Comparison of ENCODE assay signal across 20 cellular contexts in genomic region chrX:119062750-119063374, GRCh38. TPM values are rescaled to one million over a fixed set of nuclear protein-coding genes. Genes with fewer than 3 reads are reported as not detected.
A peak's percentile ranks its signal among the peaks of the same experiment; 100 is the strongest.
DNase-seq lines count a peak whose midpoint lies in the region; ATAC-seq and TF ChIP-seq lines count a peak whose summit lies in the region.
"Had no signal": no experiment of that assay in that cellular context is flagged by ENCODE, and none has a peak within 500 bp of the region (broad histone marks: within the 10 kb centered on the region; RNA-seq: fewer than 3 reads in every experiment).

No MANE protein-coding gene starts in this region.

- no peaks in the 10 kb centered on the region for H3K9me3 Mint-ChIP-seq in neural progenitor cell
- H3K9me3 Mint-ChIP-seq: activated naive CD4-positive, alpha-beta T cell treated with anti-CD3 and anti-CD28 coated beads, Interleukin-2, amount 50 U/mL, for 72 hours; central memory CD8-positive, alpha-beta T cell; T-helper 2 cell treated with Interferon-gamma antibody and Interleukin-4, amounts not matched to agents 5 μg/mL and 100 μg/mL, for 36 hours had no signal

- POLR2A ChIA-PET in IMR-90 (lab: Charles Lee; ENCODE audit: unreplicated experiment) (no interaction called here), GM10248 (lab: Yijun Ruan, JAX) (no interaction called here)

- no TSS peak for BruUV-seq in IMR-90 (replicated peaks; lab: Mats Ljungman, UMichigan)

- peaks cover 4% of the 10 kb centered on the region for H3K4me1 Mint-ChIP-seq in neural progenitor cell
- H3K4me1 Mint-ChIP-seq: activated CD4-positive, alpha-beta T cell treated with anti-CD3 and anti-CD28 coated beads for 36 hours; central memory CD8-positive, alpha-beta T cell had no signal

- H3K9ac ChIP-seq in IMR-90 (ENCODE audit: low read depth, low read length), result no peak overlapping the region
- no peak overlapping the region for H3K9ac ChIP-seq in neural progenitor cell

- intact Hi-C loops in IMR-90 (cut with micrococcal nuclease), result no loop called here

- no peak overlapping the region for H4K91ac ChIP-seq in IMR-90 (ENCODE audit: insufficient read depth, low read depth, low read length)

- in situ Hi-C loops in IMR-90 (cut with MboI; ENCODE audit: low sequenced_read_pairs), result no loop called here

- H2AK5ac ChIP-seq in IMR-90 (ENCODE audit: low read depth, low read length), result no peak overlapping the region

- TF ChIP-seq POLR2A in IMR-90 (IDR thresholded peaks at IDR 0.05; ENCODE audit: low read depth, low read length), result no peak

- no peak overlapping the region for H2BK20ac ChIP-seq in IMR-90 (ENCODE audit: low read depth, low read length)

- no peaks in the 10 kb centered on the region for H3K4me1 ChIP-seq in IMR-90 (ENCODE audit: control insufficient read depth, insufficient read depth, low read length)
- H3K4me1 ChIP-seq in neural progenitor cell, result no peaks in the 10 kb centered on the region
- H3K4me1 ChIP-seq: BE2C had no signal

- no peaks in the 10 kb centered on the region for H3K9me3 ChIP-seq in IMR-90 (ENCODE audit: control insufficient read depth, insufficient read depth, low read length)
- H3K9me3 ChIP-seq in neural progenitor cell (ENCODE audit: low read depth), result no peaks in the 10 kb centered on the region
- H3K9me3 ChIP-seq: BE2C had no signal

- no peak overlapping the region for H4K5ac ChIP-seq in IMR-90 (ENCODE audit: low read depth, low read length)

- peaks cover 8% of the 10 kb centered on the region for H3K27me3 ChIP-seq in IMR-90 (ENCODE audit: control insufficient read depth, insufficient read depth, low read length)
- no peaks in the 10 kb centered on the region for H3K27me3 ChIP-seq in neural progenitor cell
- H3K27me3 ChIP-seq: BE2C had no signal

- H3K4ac ChIP-seq in IMR-90 (ENCODE audit: low read depth, low read length), result no peak overlapping the region

- DNase-seq in IMR-90 (peak; percentile 19), NCI-H69 (lab: John Stamatoyannopoulos, UW) (peak; percentile 31), cardiac fibroblast (ENCODE audit: low read depth in 2 of 2) (peak; percentile 5 to 28), neural progenitor cell (ENCODE audit: low spot score) (peak; percentile 13), GM10248 (ENCODE audit: extremely low spot score) (no peak), NCI-H1105 treated with DMSO at 0.1 percent for 48 hours (lab: John Stamatoyannopoulos, UW) (no peak)
- DNase-seq: activated CD4-positive, alpha-beta T cell treated with anti-CD3 and anti-CD28 coated beads for 36 hours; BE2C; foreskin melanocyte; Karpas-422; NK-92 treated with Interleukin-12 subunit alpha and Interleukin-12 subunit beta, amount 100 ng/mL, for 24 hours; occipital lobe; SIG-M5; stimulated activated CD4-positive, alpha-beta T cell treated with anti-CD3 and anti-CD28 coated beads, Interleukin-4, amount 100 ng/mL, for 4 hours had no signal

- no peak overlapping the region for H3K56ac ChIP-seq in IMR-90 (ENCODE audit: extremely low read depth, insufficient read depth, low read length)

- H3K9me1 ChIP-seq in IMR-90 (ENCODE audit: insufficient read depth, low read length), result no peaks in the 10 kb centered on the region

- no peaks in the 10 kb centered on the region for H3K36me3 ChIP-seq in IMR-90 (ENCODE audit: control insufficient read depth, insufficient read depth, low read length)
- H3K36me3 ChIP-seq in neural progenitor cell, result no peaks in the 10 kb centered on the region
- H3K36me3 ChIP-seq: BE2C had no signal

- no peak overlapping the region for H2BK5ac ChIP-seq in IMR-90 (ENCODE audit: low read depth, low read length, poor library complexity, severe bottlenecking)

- H3K4me3 ChIP-seq in IMR-90 (ENCODE audit: insufficient read depth, low read depth, low read length), result no peak overlapping the region
- no peak overlapping the region for H3K4me3 ChIP-seq in cardiac fibroblast (replicated peaks in 1 of 2; ENCODE audit: low read depth in 2 of 2, low read length in 2 of 2)
- H3K4me3 ChIP-seq in neural progenitor cell, result no peak overlapping the region

- no peaks in the 10 kb centered on the region for H3K79me2 ChIP-seq in neural progenitor cell (ENCODE audit: low read depth)

- H3K23ac ChIP-seq in IMR-90 (ENCODE audit: low read depth, low read length), result no peak overlapping the region

- H3K14ac ChIP-seq in IMR-90 (replicated peaks; ENCODE audit: low read depth, low read length), result no peak overlapping the region

- H3K79me1 ChIP-seq in IMR-90 (ENCODE audit: low read depth in 1 of 2, low read length in 2 of 2), result no peaks in the 10 kb centered on the region

- H3K4me2 ChIP-seq in IMR-90 (ENCODE audit: low read depth, low read length) (no peak overlapping the region; the same call in 1 of the 2 replicates), neural progenitor cell (no peak overlapping the region)

- TF ChIP-seq CTCF in IMR-90 (conservative IDR thresholded peaks at IDR 0.05; ENCODE audit: low read depth, low read length) (no peak), cardiac fibroblast (IDR thresholded peaks at IDR 0.05; ENCODE audit: low read depth, low read length) (no peak), neural progenitor cell (IDR thresholded peaks at IDR 0.05) (no peak), GM10248 (IDR thresholded peaks at IDR 0.05; ENCODE audit: control extremely low read depth, extremely low read depth, low read depth, missing control alignments) (no peak)

- H4K8ac ChIP-seq in IMR-90 (ENCODE audit: low read depth in 2 of 2, low read length in 2 of 2), result no peak overlapping the region

- no peak for TF ChIP-seq RAD21 in IMR-90 (IDR thresholded peaks at IDR 0.05; ENCODE audit: low read length)

- H3K27me3 Mint-ChIP-seq in neural progenitor cell (ENCODE audit: insufficient read depth, low read depth), result no peaks in the 10 kb centered on the region
- H3K27me3 Mint-ChIP-seq: activated CD4-positive, alpha-beta T cell treated with anti-CD3 and anti-CD28 coated beads for 36 hours had no signal

- no peak overlapping the region for H3K18ac ChIP-seq in IMR-90 (ENCODE audit: low read depth, low read length)

- no peak overlapping the region for H3K27ac Mint-ChIP-seq in neural progenitor cell
- H3K27ac Mint-ChIP-seq: activated CD4-positive, alpha-beta T cell treated with anti-CD3 and anti-CD28 coated beads for 36 hours; activated naive CD4-positive, alpha-beta T cell treated with anti-CD3 and anti-CD28 coated beads, Interleukin-2, amount 50 U/mL, for 72 hours; T-helper 2 cell treated with Interferon-gamma antibody and Interleukin-4, amounts not matched to agents 5 μg/mL and 100 μg/mL, for 36 hours had no signal

- H4K20me1 ChIP-seq in IMR-90 (ENCODE audit: insufficient read depth, low read length) (no peaks in the 10 kb centered on the region), neural progenitor cell (ENCODE audit: low read depth) (no peaks in the 10 kb centered on the region)

- H2BK15ac ChIP-seq in IMR-90 (ENCODE audit: low read depth, low read length), result no peak overlapping the region

- H2AFZ ChIP-seq in IMR-90 (replicated peaks; ENCODE audit: low read length, poor library complexity) (no peak overlapping the region), neural progenitor cell (replicated peaks) (no peak overlapping the region)

- H3K27ac ChIP-seq in IMR-90 (ENCODE audit: insufficient read depth, low read length) (no peak overlapping the region), neural progenitor cell (no peak overlapping the region)

- H3K36me3 Mint-ChIP-seq in neural progenitor cell, result no peaks in the 10 kb centered on the region
- H3K36me3 Mint-ChIP-seq: activated naive CD4-positive, alpha-beta T cell treated with anti-CD3 and anti-CD28 coated beads, Interleukin-2, amount 50 U/mL, for 72 hours had no signal

- ATAC-seq in IMR-90 (ENCODE audit: low read depth) (no peak), GM18861 (IDR thresholded peaks at IDR 0.05; ENCODE audit: unreplicated experiment) (no peak), HG03442 (IDR thresholded peaks at IDR 0.05; ENCODE audit: unreplicated experiment) (no peak)
- ATAC-seq: activated CD4-positive, alpha-beta T cell treated with anti-CD3 and anti-CD28 coated beads for 36 hours; activated naive CD4-positive, alpha-beta T cell treated with anti-CD3 and anti-CD28 coated beads, Interleukin-2, amount 50 U/mL, for 72 hours had no signal

- WGBS in IMR-90 (ENCODE audit: extremely low coverage in 2 of 2, insufficient read length in 1 of 2), 2 experiments, result no CpG with 5 or more reads among the region's 6 CpGs

- no peak overlapping the region for H3K4me3 Mint-ChIP-seq in neural progenitor cell
- H3K4me3 Mint-ChIP-seq: activated CD4-positive, alpha-beta T cell treated with anti-CD3 and anti-CD28 coated beads for 36 hours; central memory CD8-positive, alpha-beta T cell; T-helper 2 cell treated with Interferon-gamma antibody and Interleukin-4, amounts not matched to agents 5 μg/mL and 100 μg/mL, for 36 hours had no signal

- H3F3A ChIP-seq in neural progenitor cell (ENCODE audit: low read depth), result no peaks in the 10 kb centered on the region

- dilution Hi-C loops in IMR-90 (cut with HindIII; ENCODE audit: low sequenced_read_pairs, unreplicated experiment), result no loop called here

- CTCF ChIA-PET in IMR-90 (lab: Yijun Ruan, JAX), result no interaction called here
- CTCF ChIA-PET in GM10248 (lab: Yijun Ruan, JAX), result interaction anchor here (1.2 kb wide), 1 partner anchor 56 kb away, joined by 3 read pairs; no protein-coding TSS in a partner anchor

- no peak overlapping the region for H2AK9ac ChIP-seq in IMR-90 (replicated peaks; ENCODE audit: low read depth, low read length, poor library complexity)

- H2BK120ac ChIP-seq in IMR-90 (ENCODE audit: low read depth, low read length), result no peak overlapping the region

TF ChIP-seq in IMR-90, 13 proteins besides CTCF, POLR2A, EP300 and RAD21 (continues in another document):
- no peak for TF ChIP-seq FOS (IDR thresholded peaks at IDR 0.05; ENCODE audit: low read depth, low read length)
- TF ChIP-seq USF2 (IDR thresholded peaks at IDR 0.05; ENCODE audit: low read depth, low read length), result no peak
- no peak for TF ChIP-seq MAFK (IDR thresholded peaks at IDR 0.05; ENCODE audit: low read depth, low read length)
- TF ChIP-seq CEBPB (IDR thresholded peaks at IDR 0.05; ENCODE audit: low read depth, low read length), result no peak
- no peak for TF ChIP-seq MXI1 (IDR thresholded peaks at IDR 0.05; ENCODE audit: borderline replicate concordance, low read depth, low read length)
- TF ChIP-seq SMC3 (IDR thresholded peaks at IDR 0.05; ENCODE audit: low read depth, low read length), result no peak
- no peak for TF ChIP-seq BHLHE40 (IDR thresholded peaks at IDR 0.05; ENCODE audit: low read depth, low read length)

RNA-seq across cellular contexts. Expression of gene CT47C1, which starts 9.9 kb away (rescaled TPM):
- total RNA-seq in IMR-90 (2012; rRNA removed) (not detected in 2 replicates), neural progenitor cell (ENCODE audit: low replicate concordance) (not detected in 2 replicates)
- polyA plus RNA-seq in IMR-90 (2012; rRNA removed), result not detected in 2 replicates
- polyA plus RNA-seq in IMR-90 (2012; cell fraction: cytosol; rRNA removed), result not detected in 2 replicates
- not detected in 2 replicates for polyA plus RNA-seq in IMR-90 (2012; cell fraction: nucleus; rRNA removed; ENCODE audit: low replicate concordance)
- total RNA-seq: activated CD4-positive, alpha-beta T cell treated with anti-CD3 and anti-CD28 coated beads for 36 hours; activated naive CD4-positive, alpha-beta T cell treated with anti-CD3 and anti-CD28 coated beads, Interleukin-2, amount 50 U/mL, for 72 hours; occipital lobe had no signal
- polyA plus RNA-seq: thymus had no signal

Comparison
In these comparisons a context has a peak if more than half of its experiments do, and no peak if none do; other contexts are left out.
1. DNase-seq: peak in IMR-90 (single experiment), NCI-H69 (single experiment), cardiac fibroblast (2 of 2) and neural progenitor cell (single experiment); none in GM10248 (single experiment) and NCI-H1105 treated with DMSO at 0.1 percent for 48 hours (single experiment).